Comparison of ENCODE assay signal across 20 cellular contexts in the genomic region with DNA sequence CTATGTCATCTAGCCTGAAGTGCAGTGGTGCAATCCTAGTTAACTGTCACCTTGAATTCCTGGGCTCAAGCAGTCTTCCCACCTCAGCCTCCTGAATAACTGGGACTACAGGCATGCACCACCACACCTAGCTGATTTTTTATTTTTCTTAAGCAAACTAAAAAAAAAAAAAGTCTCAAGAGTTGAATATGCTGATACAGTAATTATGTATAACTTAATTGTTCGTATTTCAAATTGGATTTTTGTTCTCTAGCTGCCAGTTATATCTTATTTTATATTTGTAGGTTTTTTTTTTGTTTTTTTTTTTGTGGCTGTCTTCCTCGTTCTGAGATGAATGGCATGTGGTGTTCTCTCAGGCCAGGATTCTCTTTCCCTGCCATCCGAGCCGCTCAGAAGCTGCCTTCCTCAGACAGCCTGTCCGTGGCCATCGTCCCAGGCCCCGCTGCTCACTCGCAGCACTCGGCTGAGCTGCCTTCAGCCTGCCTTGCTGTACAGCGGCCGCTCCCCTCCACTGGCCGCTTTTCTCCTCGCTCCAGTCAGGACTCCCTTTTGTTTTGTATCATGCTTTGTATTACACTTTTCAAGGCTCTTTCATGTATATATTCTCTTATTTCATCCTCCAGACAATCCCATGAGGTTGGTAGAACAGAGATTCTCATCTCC. TPM values are rescaled to one million over a fixed set of nuclear protein-coding genes. Genes with fewer than 3 reads are reported as not detected.
A peak's percentile ranks its signal among the peaks of the same experiment; 100 is the strongest.
DNase-seq lines count a peak whose midpoint lies in the region; ATAC-seq, FAIRE-seq and TF ChIP-seq lines count a peak whose summit lies in the region.
"Had no signal": no experiment of that assay in that cellular context is flagged by ENCODE, and none has a peak within 500 bp of the region (broad histone marks: within the 10 kb centered on the region; RNA-seq: fewer than 3 reads in every experiment).

No MANE protein-coding gene starts in this region.

- peaks cover 4% of the 10 kb centered on the region for H3K4me1 Mint-ChIP-seq in osteocyte (ENCODE audit: unreplicated experiment)

- no peaks in the 10 kb centered on the region for H3K27me3 Mint-ChIP-seq in osteocyte (ENCODE audit: unreplicated experiment)
- H3K27me3 Mint-ChIP-seq: memory B cell had no signal

- peaks cover 9 to 12% of the 10 kb centered on the region in 2 experiments for H3K36me3 ChIP-seq in SK-N-SH (replicated peaks in 1 of 2; ENCODE audit: control insufficient read depth in 1 of 2, insufficient read depth in 2 of 2, low read length in 1 of 2)
- peaks cover 29% of the 10 kb centered on the region; the same call in 2 of the 3 replicates for H3K36me3 ChIP-seq in K562 (ENCODE audit: control insufficient read depth, insufficient read depth, low read length)
- H3K36me3 ChIP-seq in mesendoderm (ENCODE audit: control insufficient read depth, insufficient read depth, low read length), result no peaks in the 10 kb centered on the region

- no peak overlapping the region for H3K18ac ChIP-seq in mesendoderm (ENCODE audit: low read length)

- no peak for TF ChIP-seq POLR2A in K562 (conservative IDR thresholded peaks at IDR 0.05)

- H3K27me3 ChIP-seq in SK-N-SH (ENCODE audit: insufficient read depth) (no peaks in the 10 kb centered on the region), K562 (ENCODE audit: control insufficient read depth in 2 of 2, insufficient read depth in 2 of 2, low read length in 2 of 2) (no peaks in the 10 kb centered on the region), mesendoderm (ENCODE audit: insufficient read depth, low read length, poor library complexity) (no peaks in the 10 kb centered on the region)
- H3K27me3 ChIP-seq: Peyer's patch had no signal

- in situ Hi-C loops in K562 (cut with MboI), result no loop called here

- DNase-seq in SK-N-SH (peak; percentile 50), K562 (ENCODE audit: extremely low read depth in 1 of 4, low spot score in 3 of 4) (no peak), mesendoderm (no peak), superior temporal gyrus (ENCODE audit: extremely low spot score) (peak; percentile 75), osteocyte (ENCODE audit: extremely low spot score, unreplicated experiment) (no peak), omental fat pad (ENCODE audit: low spot score) (no peak), NCI-H1092 (lab: John Stamatoyannopoulos, UW) (no peak)
- DNase-seq: 8988T; activated CD4-positive, alpha-beta T cell treated with anti-CD3 and anti-CD28 coated beads for 1 hour; activated effector memory CD4-positive, alpha-beta T cell treated with Interleukin-2 at 50 U/mL for 16 hours; HCEC 1CT; Karpas-422; NCI-H1105 treated with DMSO at 0.1 percent for 48 hours; NCI-H748 treated with DMSO at 0.1 percent for 48 hours; Peyer's patch had no signal

- ATAC-seq in SK-N-SH treated with all-trans-retinoic acid at 6 μM for 48 hours (no peak), K562 (no peak), omental fat pad (ENCODE audit: low FRiP score) (no peak)

- H3K23ac ChIP-seq in mesendoderm (ENCODE audit: low read length), result no peak overlapping the region

- H3F3A ChIP-seq in SK-N-SH (replicated peaks; ENCODE audit: insufficient read depth), result no peaks in the 10 kb centered on the region

- H2BK120ac ChIP-seq in mesendoderm (ENCODE audit: low read depth, low read length), result no peak overlapping the region

- no peak overlapping the region for H2BK5ac ChIP-seq in mesendoderm (ENCODE audit: low read length)

- H3K9ac ChIP-seq in SK-N-SH (no peak overlapping the region), K562 (ENCODE audit: insufficient read depth in 1 of 2, low read depth in 2 of 2, low read length in 2 of 2) (peak overlapping the region in 1 of 2 experiments; percentile 40; a peak in 1 of 4 replicates), mesendoderm (ENCODE audit: low read length) (peak overlapping the region; percentile 14)

- H3K36me3 Mint-ChIP-seq in osteocyte (ENCODE audit: unreplicated experiment), result peaks cover 12% of the 10 kb centered on the region

- H2AFZ ChIP-seq in SK-N-SH (ENCODE audit: low read depth) (no peak overlapping the region), K562 (ENCODE audit: low read depth, low read length) (no peak overlapping the region)

- H3K56ac ChIP-seq in mesendoderm (ENCODE audit: low read length), result no peak overlapping the region

- intact Hi-C loops in K562 (cut with micrococcal nuclease), result no loop called here

- CTCF ChIA-PET in SK-N-SH (lab: Yijun Ruan, JAX) (interaction anchor here (0.8 kb wide), 1 partner anchor 97 kb away, joined by 4 read pairs; no protein-coding TSS in a partner anchor), K562 (lab: Yijun Ruan, JAX; ENCODE audit: low intra/inter-chr PET ratio) (no interaction called here)

- no peak overlapping the region for H3K4me3 ChIP-seq in SK-N-SH (ENCODE audit: low read depth in 2 of 2, low read length in 1 of 2)
- no peak overlapping the region for H3K4me3 ChIP-seq in K562
- H3K4me3 ChIP-seq in mesendoderm (ENCODE audit: low read length), result no peak overlapping the region
- H3K4me3 ChIP-seq: Peyer's patch, SK-N-MC had no signal

- TF ChIP-seq EP300 in SK-N-SH (IDR thresholded peaks at IDR 0.05; ENCODE audit: borderline replicate concordance in 1 of 2, low read depth in 1 of 2, low read length in 1 of 2) (no peak), K562 (IDR thresholded peaks at IDR 0.05; ENCODE audit: low read length) (no peak)

- H3K4me3 Mint-ChIP-seq in osteocyte (ENCODE audit: unreplicated experiment), result no peak overlapping the region
- H3K4me3 Mint-ChIP-seq: CD14-positive monocyte, memory B cell had no signal

- peaks cover 18% of the 10 kb centered on the region for H4K20me1 ChIP-seq in SK-N-SH (ENCODE audit: insufficient read depth)
- peaks cover 7% of the 10 kb centered on the region for H4K20me1 ChIP-seq in K562 (replicated peaks; ENCODE audit: control insufficient read depth, insufficient read depth, low read length)

- H4K8ac ChIP-seq in mesendoderm (ENCODE audit: low read depth, low read length), result no peak overlapping the region

- peak overlapping the region in 1 of 2 experiments; percentile 85; a peak in 2 of 4 replicates for H3K27ac ChIP-seq in SK-N-SH (ENCODE audit: low read depth in 2 of 2, low read length in 1 of 2)
- H3K27ac ChIP-seq in K562 (ENCODE audit: extremely low read depth, low read depth, low read length), result no peak overlapping the region
- H3K27ac ChIP-seq in mesendoderm (ENCODE audit: low read depth, low read length), result no peak overlapping the region
- H3K27ac ChIP-seq: Peyer's patch, SK-N-MC had no signal

- TF ChIP-seq CTCF in SK-N-SH (IDR thresholded peaks at IDR 0.05) (no peak), K562 (IDR thresholded peaks at IDR 0.05 in 2 of 3, conservative IDR thresholded peaks at IDR 0.05 in 1 of 3; ENCODE audit: insufficient read depth in 2 of 3, low read depth in 1 of 3, low read length in 3 of 3) (no peak), osteocyte (IDR thresholded peaks at IDR 0.05) (no peak), omental fat pad (IDR thresholded peaks at IDR 0.05) (no peak)

- H3K9me3 ChIP-seq in SK-N-SH, result no peaks in the 10 kb centered on the region
- no peaks in the 10 kb centered on the region for H3K9me3 ChIP-seq in K562 (replicated peaks; ENCODE audit: control insufficient read depth, insufficient read depth, low read depth, low read length)
- H3K9me3 ChIP-seq: Peyer's patch had no signal

- POLR2A ChIA-PET in SK-N-SH (lab: Yijun Ruan, JAX), result no interaction called here
- POLR2A ChIA-PET in K562 (lab: Yijun Ruan, JAX), result interaction anchor here (0.9 kb wide), 1 partner anchor 387 kb away, joined by 3 read pairs; no protein-coding TSS in a partner anchor

- H3K9me2 ChIP-seq in SK-N-SH, result no peaks in the 10 kb centered on the region

- H3K9me3 Mint-ChIP-seq in osteocyte (ENCODE audit: unreplicated experiment), result no peaks in the 10 kb centered on the region
- H3K9me3 Mint-ChIP-seq: CD14-positive monocyte, memory B cell had no signal

- H4K5ac ChIP-seq in mesendoderm (ENCODE audit: low read length), result no peak overlapping the region

- H2BK15ac ChIP-seq in mesendoderm (replicated peaks; ENCODE audit: low read depth), result no peak overlapping the region

- H2AK5ac ChIP-seq in mesendoderm (ENCODE audit: low read length), result no peak overlapping the region

- no peak for FAIRE-seq in K562 (lab: Jason Lieb, UNC)
- FAIRE-seq: islet of Langerhans had no signal

- H3K4me2 ChIP-seq in SK-N-SH (no peak overlapping the region), K562 (ENCODE audit: insufficient read depth, low read length) (no peak overlapping the region), mesendoderm (ENCODE audit: low read length) (no peak overlapping the region)

- H3K27ac Mint-ChIP-seq in osteocyte (ENCODE audit: unreplicated experiment), result no peak overlapping the region
- H3K27ac Mint-ChIP-seq: memory B cell had no signal

- BruUV-seq in K562 (replicated peaks; lab: Mats Ljungman, UMichigan), result no TSS peak

- peaks cover 23% of the 10 kb centered on the region for H3K79me1 ChIP-seq in mesendoderm (ENCODE audit: low read length)

- H3K4me1 ChIP-seq in SK-N-SH (ENCODE audit: control insufficient read depth in 1 of 2, insufficient read depth in 2 of 2, low read depth in 1 of 2, low read length in 1 of 2), result peaks cover 10 to 59% of the 10 kb centered on the region in 2 experiments; a peak in 3 of 4 replicates
- peaks cover 3 to 12% of the 10 kb centered on the region in 2 experiments; a peak in 3 of 5 replicates for H3K4me1 ChIP-seq in K562 (replicated peaks in 1 of 2; ENCODE audit: control insufficient read depth in 2 of 2, insufficient read depth in 2 of 2, low read length in 2 of 2)
- H3K4me1 ChIP-seq in mesendoderm (ENCODE audit: control insufficient read depth, low read depth, low read length), result peaks cover 10% of the 10 kb centered on the region

- no peaks in the 10 kb centered on the region for H3K9me1 ChIP-seq in K562 (ENCODE audit: control insufficient read depth, insufficient read depth, low read length)

- H3K79me2 ChIP-seq in SK-N-SH (ENCODE audit: insufficient read depth) (peaks cover 60% of the 10 kb centered on the region), K562 (ENCODE audit: control insufficient read depth, insufficient read depth, low read length) (peaks cover 39% of the 10 kb centered on the region), mesendoderm (ENCODE audit: control insufficient read depth, insufficient read depth, low read length) (peaks cover 10% of the 10 kb centered on the region)

- TF ChIP-seq RAD21 in SK-N-SH (IDR thresholded peaks at IDR 0.05; ENCODE audit: low read length) (no peak), K562 (CRISPR knock-in tag; conservative IDR thresholded peaks at IDR 0.05 in 1 of 2, IDR thresholded peaks at IDR 0.05 in 1 of 2) (no peak)

- 84% methylated on average over 13 of the region's 13 CpGs for WGBS in SK-N-SH (ENCODE audit: low lambda C conversion rate)
- WGBS in K562 (ENCODE audit: insufficient coverage, low coverage, missing lambda C conversion rate), result 89% methylated on average over 11 of the region's 13 CpGs
- no CpG with 5 or more reads among the region's 13 CpGs for WGBS in mesendoderm (ENCODE audit: extremely low coverage, insufficient coverage, low lambda C conversion rate)

- H3K4ac ChIP-seq in mesendoderm (ENCODE audit: low read depth, low read length), result no peak overlapping the region

RNA-seq across cellular contexts. Expression of gene WDR20, which starts 53.3 kb away (rescaled TPM):
- polyA plus RNA-seq in SK-N-SH (2012; rRNA removed) (12.4 and 17.2 TPM in 2 replicates), K562 (2011; rRNA removed) (10.0 and 11.8 TPM in 2 replicates), K562 (2014; fragmentation: Illumina TruSeq; extraction: Trizol) (10.2 and 10.5 TPM in 2 replicates), K562 (2014; fragmentation: Nextera tagmentation; extraction: Ambion mirVana) (10 to 100 TPM in 1 of 2 experiments, 1 to 10 TPM in 1; 7.0 to 12.1 TPM), K562 (2014; rRNA removed) (9.4 and 11.7 TPM in 2 replicates)
- polyA plus RNA-seq in SK-N-SH (2012; cell fraction: cytosol; rRNA removed), result 11.3 and 12.9 TPM in 2 replicates
- 13.3 and 18.9 TPM in 2 replicates for polyA plus RNA-seq in SK-N-SH (2012; cell fraction: nucleus; rRNA removed)
- 40.2 and 51.8 TPM in 2 replicates for total RNA-seq in K562 (2011; cell fraction: chromatin; rRNA removed; ENCODE audit: low replicate concordance)
- total RNA-seq in K562 (2011; cell fraction: nucleolus; rRNA removed), result 22.0 and 24.1 TPM in 2 replicates
- total RNA-seq in K562 (2011; cell fraction: nucleoplasm; rRNA removed), result 41.4 and 49.4 TPM in 2 replicates
- total RNA-seq in K562 (2014; rRNA removed) (8.0 and 9.6 TPM in 2 replicates), K562 (2014; rRNA removed; fragmentation: Illumina TruSeq; extraction: Trizol) (12.1 and 13.9 TPM in 2 replicates), K562 (2015; rRNA removed; fragmentation: Illumina TruSeq; extraction: Trizol) (14.7 and 15.3 TPM in 2 replicates), K562 (2021) (13.3 and 16.6 TPM in 2 replicates), osteocyte (27.4 and 29.8 TPM in 2 replicates), omental fat pad (10 to 100 TPM; 20.2 to 26.4 (median 22.0) TPM)
- 8.6 and 8.7 TPM in 2 replicates for polyA plus RNA-seq in K562 (2011; cell fraction: cytosol; rRNA removed)
- 12.1 and 12.4 TPM in 2 replicates for polyA plus RNA-seq in K562 (2011; cell fraction: nucleus; rRNA removed)
- polyA plus RNA-seq in K562 (2012), result 7.8 and 9.6 TPM in 2 replicates
- polyA minus RNA-seq in K562 (2011; rRNA and poly(A)+ RNA removed), result 23.3 and 23.9 TPM in 2 replicates
- 11.5 and 17.4 TPM in 2 replicates for polyA minus RNA-seq in K562 (2011; cell fraction: cytosol; rRNA and poly(A)+ RNA removed)
- 7.7 and 15.2 TPM in 2 replicates for polyA minus RNA-seq in K562 (2011; cell fraction: nucleus; rRNA and poly(A)+ RNA removed)
- 15.4 TPM for polyA plus RNA-seq in mesendoderm (2013, experiment 1 of 2)
- polyA plus RNA-seq in mesendoderm (2013, experiment 2 of 2), result 14.5 TPM

Comparison
In these comparisons a context has a peak if more than half of its experiments do, and no peak if none do; other contexts are left out.
1. DNase-seq: peak in SK-N-SH (single experiment) and superior temporal gyrus (single experiment); none in K562 (0 of 4), mesendoderm (single experiment), osteocyte (single experiment), omental fat pad (single experiment) and NCI-H1092 (single experiment).